In the genomic region with DNA sequence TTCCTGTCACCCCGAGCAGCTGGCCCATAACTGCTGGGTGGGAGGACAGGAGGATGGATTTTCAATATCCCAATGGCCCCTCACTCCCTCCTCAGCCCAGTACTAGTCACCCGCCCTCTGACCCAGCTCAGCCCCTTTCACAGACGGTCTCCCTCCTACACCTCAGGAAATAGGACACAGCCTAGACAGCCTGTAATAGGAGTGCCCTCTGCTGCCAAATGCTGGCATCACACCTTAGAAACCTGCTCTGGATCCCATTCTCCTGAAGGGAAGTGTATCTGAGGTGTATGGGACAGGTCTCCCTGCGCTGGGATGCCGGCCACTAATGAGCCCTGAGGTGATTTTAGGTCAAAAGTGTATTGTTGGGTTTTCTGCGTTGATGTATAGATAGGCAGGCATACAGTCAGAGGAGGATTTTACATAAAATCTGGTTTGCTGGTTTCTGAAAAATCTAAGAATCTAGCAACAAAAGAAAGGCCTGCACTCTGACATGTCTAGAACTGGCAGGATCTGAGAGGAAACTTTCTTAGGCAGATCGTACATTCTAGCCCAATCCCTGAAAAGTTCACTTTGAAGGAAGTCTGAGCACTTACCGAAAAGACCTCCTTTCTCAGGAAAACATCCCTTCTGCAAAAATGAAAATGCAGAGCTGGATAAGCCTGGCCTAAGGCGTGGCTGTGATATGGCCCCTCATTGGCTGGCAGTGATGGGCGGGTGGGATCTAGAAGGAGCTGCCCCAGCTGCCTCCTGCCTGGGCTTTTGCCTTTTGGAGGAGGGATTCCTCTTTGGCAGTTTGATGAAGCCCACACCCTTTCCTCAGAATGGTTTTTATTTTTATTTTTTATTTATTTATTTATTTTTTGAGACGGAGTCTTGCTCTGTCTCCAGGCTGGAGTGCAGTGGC, we compare ENCODE assay signal across 8 cellular contexts. TPM values are rescaled to one million over a fixed set of nuclear protein-coding genes. Genes with fewer than 3 reads are reported as not detected.
DNase-seq lines count a peak whose midpoint lies in the region; ATAC-seq and TF ChIP-seq lines count a peak whose summit lies in the region.

No MANE protein-coding gene starts in this region.

- H3K4me3 Mint-ChIP-seq in activated CD4-positive, alpha-beta T cell treated with anti-CD3 and anti-CD28 coated beads, Interleukin-2, amount 10 ng/mL, durations not matched to agents 24 days and 14 days = no peak overlapping the region

- no peak overlapping the region for H3K4me3 ChIP-seq in BJ (ENCODE audit: low read depth, low read length)
- H3K4me3 ChIP-seq in lung = no peak overlapping the region

- no peak for DNase-seq in BJ (ENCODE audit: low read depth)
- DNase-seq in GM19240 (ENCODE audit: insufficient read length, low spot score) = peak; percentile 40
- DNase-seq in NCI-H510A (lab: John Stamatoyannopoulos, UW) = peak; percentile 24
- peak; percentile 88 for DNase-seq in activated CD4-positive, alpha-beta T cell treated with anti-CD3 and anti-CD28 coated beads, Interleukin-2, amount 10 ng/mL, durations not matched to agents 24 days and 14 days
- peak; percentile 85 for DNase-seq in dermis blood vessel endothelial cell
- DNase-seq in lung (ENCODE audit: low spot score) = peak; percentile 75
- peak; percentile 82 for DNase-seq in stimulated activated CD8-positive, alpha-beta memory T cell treated with anti-CD3 and anti-CD28 coated beads, Interleukin-4, amount 100 ng/mL, for 48 hours

- H3K9me3 Mint-ChIP-seq in activated CD4-positive, alpha-beta T cell treated with anti-CD3 and anti-CD28 coated beads, Interleukin-2, amount 10 ng/mL, durations not matched to agents 24 days and 14 days = no peaks in the 10 kb centered on the region

- intact Hi-C loops in activated CD4-positive, alpha-beta T cell treated with anti-CD3 and anti-CD28 coated beads, Interleukin-2, amount 10 ng/mL, durations not matched to agents 24 days and 14 days (cut with micrococcal nuclease) = loop anchor here (1.0 to 5.0 kb wide), 2 partner anchors 37 to 51 kb away; no protein-coding TSS in a partner anchor

- peak; percentile 88 for TF ChIP-seq CTCF in BJ (IDR thresholded peaks at IDR 0.05; ENCODE audit: insufficient read depth, low read depth, low read length)
- peak; percentile 66 for TF ChIP-seq CTCF in lung (IDR thresholded peaks at IDR 0.05; ENCODE audit: control extremely low read depth, extremely low read depth)

- H3K36me3 ChIP-seq in BJ (ENCODE audit: control insufficient read depth, insufficient read depth, low read length) (no peaks in the 10 kb centered on the region), lung (ENCODE audit: control insufficient read depth in 2 of 2, insufficient read depth in 2 of 2, low read length in 2 of 2) (no peaks in the 10 kb centered on the region)

- peaks cover 0 to 6% of the 10 kb centered on the region in 2 donors for H3K4me1 ChIP-seq in lung (ENCODE audit: control insufficient read depth in 2 of 2, insufficient read depth in 2 of 2, low read length in 2 of 2)

- H3K27ac Mint-ChIP-seq in activated CD4-positive, alpha-beta T cell treated with anti-CD3 and anti-CD28 coated beads, Interleukin-2, amount 10 ng/mL, durations not matched to agents 24 days and 14 days = no peak overlapping the region

- CTCF ChIA-PET in BJ (lab: Yijun Ruan, JAX) = interaction anchor here (0.7 to 13.8 kb wide), 22 partner anchors 9 to 1009 kb away, joined by 3 to 311 read pairs (median 3); a partner anchor contains a TSS

- H3K27me3 Mint-ChIP-seq in activated CD4-positive, alpha-beta T cell treated with anti-CD3 and anti-CD28 coated beads, Interleukin-2, amount 10 ng/mL, durations not matched to agents 24 days and 14 days = peaks cover 41% of the 10 kb centered on the region

- POLR2A ChIA-PET in BJ (lab: Charles Lee) = no interaction called here

- no peaks in the 10 kb centered on the region for H3K27me3 ChIP-seq in BJ (ENCODE audit: control insufficient read depth, insufficient read depth, low read length)
- H3K27me3 ChIP-seq in lung (ENCODE audit: control insufficient read depth, insufficient read depth) = no peaks in the 10 kb centered on the region

- H3K9me3 ChIP-seq in lung (ENCODE audit: control insufficient read depth in 2 of 2, insufficient read depth in 1 of 2, low read length in 1 of 2) = no peaks in the 10 kb centered on the region

- H3K4me1 Mint-ChIP-seq in activated CD4-positive, alpha-beta T cell treated with anti-CD3 and anti-CD28 coated beads, Interleukin-2, amount 10 ng/mL, durations not matched to agents 24 days and 14 days = peaks cover 8% of the 10 kb centered on the region

- ATAC-seq in HG03439 (IDR thresholded peaks at IDR 0.05; ENCODE audit: unreplicated experiment) (peak; percentile 67), lung (ENCODE audit: insufficient read depth, low FRiP score) (peak; percentile 36)

- no peak overlapping the region for H3K27ac ChIP-seq in lung (ENCODE audit: low read depth in 1 of 2, low read length in 1 of 2)

- H3K36me3 Mint-ChIP-seq in activated CD4-positive, alpha-beta T cell treated with anti-CD3 and anti-CD28 coated beads, Interleukin-2, amount 10 ng/mL, durations not matched to agents 24 days and 14 days (ENCODE audit: low read depth) = no peaks in the 10 kb centered on the region

- 44 to 48% methylated on average over 11 of the region's 11 CpGs for WGBS in lung, 2 donors

RNA-seq across cellular contexts. Expression of a gene that starts 3.7 kb away (rescaled TPM):
- polyA plus RNA-seq in BJ (2011; rRNA removed) (7.3 and 12.7 TPM in 2 replicates), lung (1 to 10 TPM; 4.1 to 6.7 TPM)
- polyA minus RNA-seq in BJ (2011; rRNA and poly(A)+ RNA removed) = 22.7 and 22.8 TPM in 2 replicates
- total RNA-seq in activated CD4-positive, alpha-beta T cell treated with anti-CD3 and anti-CD28 coated beads, Interleukin-2, amount 10 ng/mL, durations not matched to agents 24 days and 14 days = 0.09 TPM in 1 of 2 replicates, not detected in the other
- total RNA-seq in dermis blood vessel endothelial cell (2.4 and 4.6 TPM in 2 replicates), lung (10 to 100 TPM; 27.6 to 40.0 TPM)

RNA-seq across cellular contexts. Expression of a gene that starts 13.1 kb away (rescaled TPM):
- polyA plus RNA-seq in BJ (2011; rRNA removed) = not detected in 2 replicates
- not detected in 2 replicates for polyA minus RNA-seq in BJ (2011; rRNA and poly(A)+ RNA removed)
- not detected in 2 replicates for total RNA-seq in activated CD4-positive, alpha-beta T cell treated with anti-CD3 and anti-CD28 coated beads, Interleukin-2, amount 10 ng/mL, durations not matched to agents 24 days and 14 days
- not detected in 2 replicates for total RNA-seq in dermis blood vessel endothelial cell
- under 1 TPM in 1 of 2 donors, not detected in 1; 0.25 TPM for total RNA-seq in lung
- under 1 TPM in 1 of 2 donors, not detected in 1; 0.06 TPM for polyA plus RNA-seq in lung

RNA-seq across cellular contexts. Expression of a gene that starts 55.6 kb away (rescaled TPM):
- polyA plus RNA-seq in BJ (2011; rRNA removed) (6.0 and 7.1 TPM in 2 replicates), lung (1 to 10 TPM; 6.2 to 8.7 TPM)
- polyA minus RNA-seq in BJ (2011; rRNA and poly(A)+ RNA removed) = 3.3 and 3.6 TPM in 2 replicates
- total RNA-seq in activated CD4-positive, alpha-beta T cell treated with anti-CD3 and anti-CD28 coated beads, Interleukin-2, amount 10 ng/mL, durations not matched to agents 24 days and 14 days = 27.3 and 28.3 TPM in 2 replicates
- total RNA-seq in dermis blood vessel endothelial cell (16.0 and 18.5 TPM in 2 replicates), lung (10 to 100 TPM; 16.0 to 20.8 TPM)
